In genomic region chr16:83338138-83338537, GRCh38 we compare ENCODE assay signal across 21 cellular contexts.
DNase-seq lines count a peak whose midpoint lies in the region; ATAC-seq, FAIRE-seq and TF ChIP-seq lines count a peak whose summit lies in the region.
"Had no signal": no experiment of that assay in that cellular context is flagged by ENCODE, and none has a peak within 500 bp of the region (broad histone marks: within the 10 kb centered on the region; RNA-seq: fewer than 3 reads in every experiment).

No MANE protein-coding gene starts in this region.

- H3K4me1 ChIP-seq in right atrium auricular region, result no peaks in the 10 kb centered on the region
- peaks cover 22% of the 10 kb centered on the region for H3K4me1 ChIP-seq in astrocyte (ENCODE audit: insufficient read depth, low read length)
- H3K4me1 ChIP-seq: Peyer's patch had no signal

- H3K27ac Mint-ChIP-seq in astrocyte (ENCODE audit: unreplicated experiment), result no peak overlapping the region
- H3K27ac Mint-ChIP-seq: B cell had no signal

- peaks cover 6% of the 10 kb centered on the region for H3K4me1 Mint-ChIP-seq in astrocyte (ENCODE audit: low read depth, unreplicated experiment)
- H3K4me1 Mint-ChIP-seq: B cell had no signal

- H3K4me2 ChIP-seq in astrocyte (ENCODE audit: low read length), result peak overlapping the region; percentile 52

- no peak overlapping the region for H3K9ac ChIP-seq in astrocyte (ENCODE audit: low read length)
- H3K9ac ChIP-seq: GM23248 had no signal

- H3K27me3 Mint-ChIP-seq in astrocyte (ENCODE audit: low read depth, unreplicated experiment), result no peaks in the 10 kb centered on the region

- H3K36me3 ChIP-seq in right atrium auricular region (no peaks in the 10 kb centered on the region), astrocyte (ENCODE audit: insufficient read depth, low read length) (no peaks in the 10 kb centered on the region)
- H3K36me3 ChIP-seq: Peyer's patch had no signal

- H3K4me3 ChIP-seq in right atrium auricular region (no peak overlapping the region), astrocyte (ENCODE audit: insufficient read depth, low read depth, low read length) (no peak overlapping the region), fibroblast of villous mesenchyme (ENCODE audit: low read depth, low read length) (no peak overlapping the region)
- H3K4me3 ChIP-seq: GM23248, Peyer's patch had no signal

- H3K9me3 ChIP-seq in right atrium auricular region, result no peaks in the 10 kb centered on the region
- no peaks in the 10 kb centered on the region for H3K9me3 ChIP-seq in astrocyte (ENCODE audit: insufficient read depth, low read depth, low read length)
- H3K9me3 ChIP-seq: Peyer's patch had no signal

- no peaks in the 10 kb centered on the region for H4K20me1 ChIP-seq in astrocyte (ENCODE audit: insufficient read depth, low read length)

- no peak for DNase-seq in left ventricle myocardium superior
- DNase-seq in right atrium auricular region (ENCODE audit: low spot score), result no peak
- no peak for DNase-seq in astrocyte (ENCODE audit: low read depth)
- peak; percentile 19 for DNase-seq in fibroblast of villous mesenchyme (ENCODE audit: low read depth)
- DNase-seq in NAMALWA (ENCODE audit: low spot score), result no peak
- no peak for DNase-seq in DMS114 treated with DMSO at 0.1 percent for 48 hours (lab: John Stamatoyannopoulos, UW; ENCODE audit: unreplicated experiment)
- DNase-seq in stimulated activated CD4-positive, alpha-beta T cell treated with anti-CD3 and anti-CD28 coated beads, Interleukin-4, amount 100 ng/mL, for 24 hours, result no peak
- DNase-seq: DMS79, GM23248, H9, KBM-7, NCI-H1105, NCI-H2029 treated with DMSO at 0.1 percent for 48 hours, NCI-H446, Peyer's patch had no signal

- no peaks in the 10 kb centered on the region for H3K36me3 Mint-ChIP-seq in astrocyte (ENCODE audit: low read depth, unreplicated experiment)

- H2AFZ ChIP-seq in astrocyte (ENCODE audit: low read depth, low read length), result no peak overlapping the region

- no peaks in the 10 kb centered on the region for H3K9me3 Mint-ChIP-seq in astrocyte (ENCODE audit: unreplicated experiment)
- H3K9me3 Mint-ChIP-seq: H9 had no signal

- intact Hi-C loops in left ventricle myocardium superior (cut with micrococcal nuclease), result no loop called here

- peak; percentile 43 for ATAC-seq in left ventricle myocardium superior
- no peak for ATAC-seq in HG03469 (IDR thresholded peaks at IDR 0.05; ENCODE audit: unreplicated experiment)
- ATAC-seq: HepG2 had no signal

- H3K27ac ChIP-seq in right atrium auricular region, result no peak overlapping the region
- H3K27ac ChIP-seq in astrocyte (ENCODE audit: low read depth, low read length), result peak overlapping the region; percentile 32
- H3K27ac ChIP-seq: GM23248, HL-60, Peyer's patch had no signal

- H3K27me3 ChIP-seq in right atrium auricular region (no peaks in the 10 kb centered on the region), astrocyte (ENCODE audit: insufficient read depth, low read length) (no peaks in the 10 kb centered on the region)
- H3K27me3 ChIP-seq: Peyer's patch had no signal

- no peak overlapping the region for H3K4me3 Mint-ChIP-seq in astrocyte (ENCODE audit: unreplicated experiment)
- H3K4me3 Mint-ChIP-seq: B cell, H9 had no signal

- H3K79me2 ChIP-seq in astrocyte (ENCODE audit: insufficient read depth, low read length), result no peaks in the 10 kb centered on the region

- FAIRE-seq in astrocyte (lab: Jason Lieb, UNC), result no peak
- FAIRE-seq: A204.1, D721Med, HepG2 had no signal

- TF ChIP-seq CTCF in right atrium auricular region (IDR thresholded peaks at IDR 0.05) (no peak), astrocyte (IDR thresholded peaks at IDR 0.05; ENCODE audit: insufficient read depth, low read depth, low read length) (no peak), fibroblast of villous mesenchyme (IDR thresholded peaks at IDR 0.05; ENCODE audit: insufficient read depth, low read depth, low read length) (no peak)
